20 cellular contexts compared by ENCODE assay signal in genomic region chr12:52350021-52350620, GRCh38. TPM values are rescaled to one million over a fixed set of nuclear protein-coding genes. Genes with fewer than 3 reads are reported as not detected.
DNase-seq lines count a peak whose midpoint lies in the region; ATAC-seq and TF ChIP-seq lines count a peak whose summit lies in the region.
"Had no signal": no experiment of that assay in that cellular context is flagged by ENCODE, and none has a peak within 500 bp of the region (broad histone marks: within the 10 kb centered on the region; RNA-seq: fewer than 3 reads in every experiment).

No MANE protein-coding gene starts in this region.

- H3K9ac ChIP-seq in endodermal cell (ENCODE audit: extremely low read depth, low read length, poor library complexity, severe bottlenecking) (no peak overlapping the region), mammary epithelial cell (ENCODE audit: insufficient read depth, low read length) (no peak overlapping the region)

- H3K27ac Mint-ChIP-seq in endodermal cell (no peak overlapping the region), osteocyte (ENCODE audit: unreplicated experiment) (no peak overlapping the region)
- H3K27ac Mint-ChIP-seq: CD14-positive monocyte, H9 had no signal

- intact Hi-C loops in aorta (cut with DNase I) (no loop called here), mammary epithelial cell (cut with micrococcal nuclease) (loop anchor here (5.0 kb wide), 1 partner anchor 407 kb away; no protein-coding TSS in a partner anchor)

- H3K27me3 ChIP-seq in endodermal cell (ENCODE audit: control insufficient read depth, insufficient read depth, low read length, poor library complexity, severe bottlenecking) (peaks cover 7% of the 10 kb centered on the region), aorta (ENCODE audit: control insufficient read depth in 1 of 2, insufficient read depth in 2 of 2, low read length in 1 of 2) (no peaks in the 10 kb centered on the region), mammary epithelial cell (ENCODE audit: insufficient read depth, low read length) (no peaks in the 10 kb centered on the region)

- H3K4me1 Mint-ChIP-seq in endodermal cell (peaks cover 4% of the 10 kb centered on the region), osteocyte (ENCODE audit: unreplicated experiment) (peaks cover 16% of the 10 kb centered on the region)
- H3K4me1 Mint-ChIP-seq: CD14-positive monocyte had no signal

- no peaks in the 10 kb centered on the region for H3K79me2 ChIP-seq in mammary epithelial cell (ENCODE audit: insufficient read depth, low read length)

- CTCF ChIA-PET in mammary epithelial cell (lab: Charles Lee; ENCODE audit: low non-redundant PET) = interaction anchor here (0.8 kb wide), 1 partner anchor 201 kb away, joined by 7 read pairs; no protein-coding TSS in a partner anchor

- H3K4me1 ChIP-seq in endodermal cell (ENCODE audit: control insufficient read depth, insufficient read depth, low read length) (no peaks in the 10 kb centered on the region), aorta (ENCODE audit: control insufficient read depth in 1 of 2, insufficient read depth in 2 of 2, low read length in 2 of 2) (no peaks in the 10 kb centered on the region), mammary epithelial cell (ENCODE audit: insufficient read depth, low read length) (peaks cover 32% of the 10 kb centered on the region)

- H3K4me3 Mint-ChIP-seq in endodermal cell (no peak overlapping the region), osteocyte (ENCODE audit: unreplicated experiment) (no peak overlapping the region)
- H3K4me3 Mint-ChIP-seq: CD14-positive monocyte, H9 had no signal

- TF ChIP-seq CTCF in endodermal cell (conservative IDR thresholded peaks at IDR 0.05) (no peak), osteocyte (IDR thresholded peaks at IDR 0.05) (no peak), mammary epithelial cell (conservative IDR thresholded peaks at IDR 0.05 in 1 of 2, IDR thresholded peaks at IDR 0.05 in 1 of 2; ENCODE audit: extremely low read depth in 1 of 2, insufficient read depth in 1 of 2, low read depth in 1 of 2, low read length in 2 of 2) (no peak)

- H3K27me3 Mint-ChIP-seq in endodermal cell (ENCODE audit: insufficient read depth) = no peaks in the 10 kb centered on the region
- H3K27me3 Mint-ChIP-seq in osteocyte (ENCODE audit: unreplicated experiment) = peaks cover 62% of the 10 kb centered on the region

- H3K4me3 ChIP-seq in endodermal cell (ENCODE audit: low read length) = no peak overlapping the region
- no peak overlapping the region for H3K4me3 ChIP-seq in aorta (ENCODE audit: low read length in 2 of 2)
- no peak overlapping the region for H3K4me3 ChIP-seq in mammary epithelial cell (replicated peaks in 1 of 3; ENCODE audit: insufficient read depth in 1 of 3, low read depth in 2 of 3, low read length in 3 of 3)
- H3K4me3 ChIP-seq: A549 had no signal

- in situ Hi-C loops in mammary epithelial cell (cut with MboI; ENCODE audit: low sequenced_read_pairs in 2 of 2) = loop anchor here in 1 of 2 donors (25.0 kb wide), 1 partner anchor 637 kb away; no protein-coding TSS in a partner anchor

- H4K20me1 ChIP-seq in mammary epithelial cell (ENCODE audit: insufficient read depth, low read length) = no peaks in the 10 kb centered on the region

- DNase-seq in activated effector memory CD4-positive, alpha-beta T cell treated with anti-CD3 and anti-CD28 coated beads, Interleukin-2, amount 50 U/mL, for 16 hours = peak; percentile 49
- no peak for DNase-seq in activated effector memory CD4-positive, alpha-beta T cell treated with Interleukin-2 at 50 U/mL for 16 hours
- DNase-seq in endodermal cell (peak; percentile 44), osteocyte (ENCODE audit: extremely low spot score, unreplicated experiment) (peak; percentile 51), aorta (peak; percentile 15 to 52), cerebellar nuclear complex (lab: John Stamatoyannopoulos, UW) (no peak), mammary epithelial cell (no peak)
- DNase-seq in stimulated activated naive CD4-positive, alpha-beta T cell treated with Interleukin-2 at 50 U/mL for 16 hours (lab: John Stamatoyannopoulos, UW) = no peak
- DNase-seq: AML-193; Calu3; CD4-positive, alpha-beta memory T cell; DMS79 treated with DMSO at 0.1 percent for 48 hours; GF-D8; H9 had no signal

- BruUV-seq in mammary epithelial cell (replicated peaks; lab: Mats Ljungman, UMichigan) = no TSS peak

- H3K36me3 ChIP-seq in endodermal cell (ENCODE audit: control insufficient read depth, insufficient read depth, low read length) (no peaks in the 10 kb centered on the region), aorta (ENCODE audit: control insufficient read depth in 1 of 2, insufficient read depth in 2 of 2, low read length in 1 of 2) (no peaks in the 10 kb centered on the region), mammary epithelial cell (ENCODE audit: insufficient read depth, low read length) (no peaks in the 10 kb centered on the region)

- ATAC-seq in aorta (ENCODE audit: low FRiP score) = no peak
- ATAC-seq: A549 had no signal

- H3K27ac ChIP-seq in endodermal cell (ENCODE audit: low read depth, low read length) = no peak overlapping the region
- no peak overlapping the region for H3K27ac ChIP-seq in aorta (ENCODE audit: low read depth in 1 of 2, low read length in 2 of 2)
- no peak overlapping the region for H3K27ac ChIP-seq in mammary epithelial cell (ENCODE audit: insufficient read depth, low read depth, low read length)
- H3K27ac ChIP-seq: 22Rv1, A549 had no signal

- no peaks in the 10 kb centered on the region for H3K9me3 Mint-ChIP-seq in endodermal cell
- no peaks in the 10 kb centered on the region for H3K9me3 Mint-ChIP-seq in osteocyte (ENCODE audit: unreplicated experiment)
- H3K9me3 Mint-ChIP-seq: CD14-positive monocyte; CD4-positive, alpha-beta memory T cell; H9 had no signal

- WGBS in endodermal cell (ENCODE audit: insufficient coverage in 1 of 2, insufficient read length in 1 of 2), 2 experiments = 89 to 95% methylated on average over 5 to 8 of the region's 8 CpGs
- WGBS in aorta, 2 donors = 94% methylated on average over 8 of the region's 8 CpGs
- WGBS in mammary epithelial cell (ENCODE audit: low coverage, missing lambda C conversion rate) = 97% methylated on average over 8 of the region's 8 CpGs

- dilution Hi-C loops in mammary epithelial cell (cut with HindIII; ENCODE audit: low sequenced_read_pairs) = no loop called here

- H2AFZ ChIP-seq in mammary epithelial cell (ENCODE audit: low read depth, low read length) = no peak overlapping the region

- no peak overlapping the region for H3K4me2 ChIP-seq in mammary epithelial cell (ENCODE audit: insufficient read depth, low read depth, low read length)
- H3K4me2 ChIP-seq: A549 had no signal

- H3K9me3 ChIP-seq in endodermal cell (ENCODE audit: control insufficient read depth, low read length) (no peaks in the 10 kb centered on the region), aorta (ENCODE audit: control insufficient read depth, low read length) (no peaks in the 10 kb centered on the region), mammary epithelial cell (replicated peaks; ENCODE audit: insufficient read depth, low read length) (no peaks in the 10 kb centered on the region)
- H3K9me3 ChIP-seq: A549 had no signal

- H3K36me3 Mint-ChIP-seq in endodermal cell (ENCODE audit: low read depth) (no peaks in the 10 kb centered on the region), osteocyte (ENCODE audit: unreplicated experiment) (no peaks in the 10 kb centered on the region)
- H3K36me3 Mint-ChIP-seq: CD14-positive monocyte; CD4-positive, alpha-beta memory T cell had no signal

RNA-seq across cellular contexts. Expression of gene KRT85, which starts 17.2 kb away (rescaled TPM):
- total RNA-seq in endodermal cell = not detected
- polyA plus RNA-seq in endodermal cell (2013, experiment 1 of 2) = not detected
- not detected for polyA plus RNA-seq in endodermal cell (2013, experiment 2 of 2)
- total RNA-seq in osteocyte = not detected in 2 replicates
- total RNA-seq in aorta = not detected
- polyA plus RNA-seq in aorta = not detected
- not detected for total RNA-seq in mammary epithelial cell
- polyA plus RNA-seq in mammary epithelial cell = not detected
- not detected for polyA minus RNA-seq in mammary epithelial cell
- total RNA-seq: Calu3; CD4-positive, alpha-beta memory T cell; H1; H9; HT-29 had no signal
- polyA plus RNA-seq: BJ; CD14-positive monocyte; CD4-positive, alpha-beta memory T cell; H1 had no signal

RNA-seq across cellular contexts. Expression of gene KRT83, which starts 28.9 kb away (rescaled TPM):
- total RNA-seq in endodermal cell (not detected), osteocyte (not detected in 2 replicates), aorta (not detected), mammary epithelial cell (1 to 10 TPM in 1 of 2 donors, not detected in 1; 9.0 TPM)
- not detected for polyA plus RNA-seq in endodermal cell (2013, experiment 1 of 2)
- polyA plus RNA-seq in endodermal cell (2013, experiment 2 of 2) = not detected
- polyA plus RNA-seq in aorta (not detected), mammary epithelial cell (0.07 TPM)
- polyA minus RNA-seq in mammary epithelial cell = not detected
- total RNA-seq: Calu3; CD4-positive, alpha-beta memory T cell; H1; H9 had no signal
- polyA plus RNA-seq: CD14-positive monocyte; CD4-positive, alpha-beta memory T cell; H1 had no signal

RNA-seq across cellular contexts. Expression of gene KRT84, which starts 35.3 kb away (rescaled TPM):
- total RNA-seq in endodermal cell (not detected), osteocyte (not detected in 2 replicates), aorta (not detected), mammary epithelial cell (under 1 TPM in 1 of 2 donors, not detected in 1; 0.14 TPM)
- polyA plus RNA-seq in endodermal cell (2013, experiment 1 of 2) = not detected
- polyA plus RNA-seq in endodermal cell (2013, experiment 2 of 2) = not detected
- polyA plus RNA-seq in aorta (not detected), mammary epithelial cell (0.08 TPM)
- polyA minus RNA-seq in mammary epithelial cell = not detected
- total RNA-seq: Calu3; CD4-positive, alpha-beta memory T cell; H1; H9; HT-29 had no signal
- polyA plus RNA-seq: A549; BJ; CD14-positive monocyte; CD4-positive, alpha-beta memory T cell; H1 had no signal

RNA-seq across cellular contexts. Expression of gene KRT82, which starts 56.0 kb away (rescaled TPM):
- total RNA-seq in endodermal cell = not detected
- not detected for polyA plus RNA-seq in endodermal cell (2013, experiment 1 of 2)
- not detected for polyA plus RNA-seq in endodermal cell (2013, experiment 2 of 2)
- total RNA-seq in osteocyte = not detected in 2 replicates
- not detected for total RNA-seq in aorta
- polyA plus RNA-seq in aorta = not detected
- not detected for total RNA-seq in mammary epithelial cell
- polyA plus RNA-seq in mammary epithelial cell = 0.01 TPM
- polyA minus RNA-seq in mammary epithelial cell = not detected
- total RNA-seq: Calu3; CD4-positive, alpha-beta memory T cell; H1; H9; HT-29 had no signal
- polyA plus RNA-seq: A549; BJ; CD14-positive monocyte; CD4-positive, alpha-beta memory T cell; H1 had no signal

RNA-seq across cellular contexts. Expression of gene KRT81, which starts 58.8 kb away (rescaled TPM):
- total RNA-seq in endodermal cell = not detected
- polyA plus RNA-seq in endodermal cell (2013, experiment 1 of 2) = not detected
- polyA plus RNA-seq in endodermal cell (2013, experiment 2 of 2) = not detected
- total RNA-seq in osteocyte = 0.50 and 0.83 TPM in 2 replicates
- total RNA-seq in aorta = under 1 TPM in 1 of 2 donors, not detected in 1; 0.45 TPM
- polyA plus RNA-seq in aorta = 1 to 10 TPM in 1 of 2 donors, not detected in 1; 2.9 TPM
- total RNA-seq in mammary epithelial cell = 100 to 1,000 TPM; 176 to 903 TPM
- 90.5 TPM for polyA plus RNA-seq in mammary epithelial cell
- 21.9 TPM for polyA minus RNA-seq in mammary epithelial cell
- total RNA-seq: CD4-positive, alpha-beta memory T cell; H1; H9; HT-29 had no signal
- polyA plus RNA-seq: CD14-positive monocyte; CD4-positive, alpha-beta memory T cell; H1 had no signal

Comparison
In these comparisons a context has a peak if more than half of its experiments do, and no peak if none do; other contexts are left out.
1. DNase-seq: peak in activated effector memory CD4-positive, alpha-beta T cell treated with anti-CD3 and anti-CD28 coated beads, Interleukin-2, amount 50 U/mL, for 16 hours (single experiment), endodermal cell (single experiment), osteocyte (single experiment) and aorta (2 of 2); none in activated effector memory CD4-positive, alpha-beta T cell treated with Interleukin-2 at 50 U/mL for 16 hours (single experiment), cerebellar nuclear complex (0 of 2), mammary epithelial cell (single experiment) and stimulated activated naive CD4-positive, alpha-beta T cell treated with Interleukin-2 at 50 U/mL for 16 hours (single experiment).